In the genomic region with DNA sequence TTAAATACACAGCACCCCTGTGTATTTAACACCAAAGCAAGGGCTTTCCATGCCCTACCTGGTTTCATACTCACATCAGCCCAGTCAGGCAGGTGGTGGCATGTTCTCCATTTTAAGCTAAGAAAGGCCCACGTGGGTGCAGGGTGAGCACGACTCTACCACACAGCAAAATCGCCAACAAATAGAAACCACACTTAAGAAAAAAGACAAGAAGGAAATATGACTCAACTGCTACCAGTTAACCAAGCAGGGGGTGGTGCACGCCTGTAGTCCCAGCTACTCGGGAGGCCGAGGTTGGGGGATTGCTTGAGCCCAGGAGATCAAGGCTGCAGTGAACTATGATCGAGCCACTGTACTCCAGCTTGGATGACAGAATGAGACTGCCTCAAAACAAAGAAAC, we compare ENCODE assay signal across 10 cellular contexts. TPM values are rescaled to one million over a fixed set of nuclear protein-coding genes. Genes with fewer than 3 reads are reported as not detected.
DNase-seq lines count a peak whose midpoint lies in the region; ATAC-seq and TF ChIP-seq lines count a peak whose summit lies in the region.
"Had no signal": no experiment of that assay in that cellular context is flagged by ENCODE, and none has a peak within 500 bp of the region (broad histone marks: within the 10 kb centered on the region; RNA-seq: fewer than 3 reads in every experiment).

No MANE protein-coding gene starts in this region.

- H3K4me1 Mint-ChIP-seq in activated CD8-positive, alpha-beta T cell treated with anti-CD3 and anti-CD28 coated beads, Interleukin-2, amount 10 ng/mL, durations not matched to agents 7 days and 5 days (ENCODE audit: low read depth), result peaks cover 59% of the 10 kb centered on the region
- H3K4me1 Mint-ChIP-seq in natural killer cell, result peaks cover 82 to 87% of the 10 kb centered on the region in 2 donors
- H3K4me1 Mint-ChIP-seq in stimulated activated naive CD8-positive, alpha-beta T cell treated with anti-CD3 and anti-CD28 coated beads, Interleukin-15, amount 100 ng/mL, for 72 hours, result peaks cover 73% of the 10 kb centered on the region

- H3K27ac Mint-ChIP-seq in activated CD8-positive, alpha-beta T cell treated with anti-CD3 and anti-CD28 coated beads, Interleukin-2, amount 10 ng/mL, durations not matched to agents 7 days and 5 days, result peak overlapping the region; percentile 83
- H3K27ac Mint-ChIP-seq in natural killer cell, result peak overlapping the region; percentile 81 to 91
- H3K27ac Mint-ChIP-seq in stimulated activated naive CD8-positive, alpha-beta T cell treated with anti-CD3 and anti-CD28 coated beads, Interleukin-15, amount 100 ng/mL, for 72 hours, result peak overlapping the region; percentile 4 to 72

- no peak overlapping the region for H3K4me3 ChIP-seq in heart right ventricle
- H3K4me3 ChIP-seq: gastroesophageal sphincter, lower lobe of right lung had no signal

- DNase-seq in heart right ventricle (no peak), left ventricle myocardium superior (no peak), natural killer cell (peak; percentile 21), DMS53 (lab: John Stamatoyannopoulos, UW) (no peak), NCI-H1105 treated with DMSO at 0.1 percent for 48 hours (lab: John Stamatoyannopoulos, UW) (no peak)
- DNase-seq in activated CD8-positive, alpha-beta T cell treated with anti-CD3 and anti-CD28 coated beads, Interleukin-2, amount 10 ng/mL, durations not matched to agents 7 days and 5 days, result peak; percentile 45
- peak; percentile 7 to 34 for DNase-seq in stimulated activated naive CD8-positive, alpha-beta T cell treated with anti-CD3 and anti-CD28 coated beads, Interleukin-15, amount 100 ng/mL, for 72 hours
- DNase-seq: lower lobe of right lung had no signal

- intact Hi-C loops in heart right ventricle (cut with DNase I) (no loop called here), left ventricle myocardium superior (cut with micrococcal nuclease) (no loop called here), natural killer cell (cut with micrococcal nuclease) (loop anchor here (5.0 kb wide), 2 partner anchors 40 to 45 kb away; no protein-coding TSS in a partner anchor)

- WGBS in heart right ventricle, 2 donors, result 89 to 94% methylated on average over 7 of the region's 7 CpGs

- POLR2A ChIA-PET in activated CD8-positive, alpha-beta T cell treated with anti-CD3 and anti-CD28 coated beads, Interleukin-2, amount 10 ng/mL, durations not matched to agents 7 days and 5 days (lab: Charles Lee), result interaction anchor here (0.7 kb wide), 1 partner anchor 15 kb away, joined by 3 read pairs; no protein-coding TSS in a partner anchor

- H3K9me3 ChIP-seq in heart right ventricle, result no peaks in the 10 kb centered on the region
- H3K9me3 ChIP-seq: gastroesophageal sphincter, lower lobe of right lung had no signal

- CTCF ChIA-PET in activated CD8-positive, alpha-beta T cell treated with anti-CD3 and anti-CD28 coated beads, Interleukin-2, amount 10 ng/mL, durations not matched to agents 7 days and 5 days (lab: Charles Lee), result interaction anchor here (1.4 kb wide), 1 partner anchor 96 kb away, joined by 4 read pairs; no protein-coding TSS in a partner anchor

- no peaks in the 10 kb centered on the region for H3K27me3 ChIP-seq in heart right ventricle
- H3K27me3 ChIP-seq: gastroesophageal sphincter had no signal

- peaks cover 0 to 19% (median 0%) of the 10 kb centered on the region in 9 donors for H3K36me3 ChIP-seq in heart right ventricle

- ATAC-seq in heart right ventricle, result no peak
- no peak for ATAC-seq in left ventricle myocardium superior
- ATAC-seq in activated CD8-positive, alpha-beta T cell treated with anti-CD3 and anti-CD28 coated beads, Interleukin-2, amount 10 ng/mL, durations not matched to agents 7 days and 5 days, result peak; percentile 45
- ATAC-seq in natural killer cell, result peak; percentile 53 to 75 (median 73)
- peak; percentile 88 for ATAC-seq in stimulated activated naive CD8-positive, alpha-beta T cell treated with anti-CD3 and anti-CD28 coated beads, Interleukin-15, amount 100 ng/mL, for 72 hours
- ATAC-seq in GM19023 (IDR thresholded peaks at IDR 0.05; ENCODE audit: unreplicated experiment), result no peak
- ATAC-seq: gastroesophageal sphincter, lower lobe of right lung had no signal

- H3K4me1 ChIP-seq in heart right ventricle, result peaks cover 10 to 67% (median 55%) of the 10 kb centered on the region in 9 donors
- H3K4me1 ChIP-seq: gastroesophageal sphincter had no signal

- peak overlapping the region in 6 of 10 donors; percentile 15 to 84 (median 46) for H3K27ac ChIP-seq in heart right ventricle
- H3K27ac ChIP-seq: gastroesophageal sphincter, lower lobe of right lung had no signal

- H3K36me3 Mint-ChIP-seq in activated CD8-positive, alpha-beta T cell treated with anti-CD3 and anti-CD28 coated beads, Interleukin-2, amount 10 ng/mL, durations not matched to agents 7 days and 5 days (ENCODE audit: low read depth), result peaks cover 55% of the 10 kb centered on the region
- peaks cover 6% of the 10 kb centered on the region for H3K36me3 Mint-ChIP-seq in natural killer cell

- peaks cover 8% of the 10 kb centered on the region for H3K9me3 Mint-ChIP-seq in activated CD8-positive, alpha-beta T cell treated with anti-CD3 and anti-CD28 coated beads, Interleukin-2, amount 10 ng/mL, durations not matched to agents 7 days and 5 days (ENCODE audit: insufficient read depth)
- no peaks in the 10 kb centered on the region for H3K9me3 Mint-ChIP-seq in natural killer cell
- H3K9me3 Mint-ChIP-seq in stimulated activated naive CD8-positive, alpha-beta T cell treated with anti-CD3 and anti-CD28 coated beads, Interleukin-15, amount 100 ng/mL, for 72 hours, result peaks cover 0 to 13% of the 10 kb centered on the region in 2 donors

- H3K4me3 Mint-ChIP-seq in activated CD8-positive, alpha-beta T cell treated with anti-CD3 and anti-CD28 coated beads, Interleukin-2, amount 10 ng/mL, durations not matched to agents 7 days and 5 days, result no peak overlapping the region
- peak overlapping the region; percentile 54 for H3K4me3 Mint-ChIP-seq in natural killer cell
- H3K4me3 Mint-ChIP-seq in stimulated activated naive CD8-positive, alpha-beta T cell treated with anti-CD3 and anti-CD28 coated beads, Interleukin-15, amount 100 ng/mL, for 72 hours, result peak overlapping the region; percentile 6 to 62

- TF ChIP-seq CTCF in heart right ventricle (IDR thresholded peaks at IDR 0.05) (no peak), natural killer cell (IDR thresholded peaks at IDR 0.05) (no peak)

- H3K27me3 Mint-ChIP-seq in activated CD8-positive, alpha-beta T cell treated with anti-CD3 and anti-CD28 coated beads, Interleukin-2, amount 10 ng/mL, durations not matched to agents 7 days and 5 days (ENCODE audit: low read depth), result no peaks in the 10 kb centered on the region
- no peaks in the 10 kb centered on the region for H3K27me3 Mint-ChIP-seq in natural killer cell (ENCODE audit: low read depth in 2 of 2)
- no peaks in the 10 kb centered on the region for H3K27me3 Mint-ChIP-seq in stimulated activated naive CD8-positive, alpha-beta T cell treated with anti-CD3 and anti-CD28 coated beads, Interleukin-15, amount 100 ng/mL, for 72 hours

RNA-seq across cellular contexts. Expression of gene TFIP11, which starts 35.2 kb away (rescaled TPM):
- 10 to 100 TPM; 18.8 to 25.5 (median 22.8) TPM for total RNA-seq in heart right ventricle
- polyA plus RNA-seq in heart right ventricle, result 10 to 100 TPM; 22.4 to 25.0 TPM
- 22.3 TPM for total RNA-seq in left ventricle myocardium superior
- total RNA-seq in activated CD8-positive, alpha-beta T cell treated with anti-CD3 and anti-CD28 coated beads, Interleukin-2, amount 10 ng/mL, durations not matched to agents 7 days and 5 days, result 10 to 100 TPM; 56.2 to 57.7 TPM
- total RNA-seq in natural killer cell, result 100 to 1,000 TPM; 108 to 131 (median 124) TPM

RNA-seq across cellular contexts. Expression of gene TPST2, which starts 42.5 kb away (rescaled TPM):
- total RNA-seq in heart right ventricle (10 to 100 TPM; 11.1 to 35.1 (median 19.0) TPM), left ventricle myocardium superior (27.1 TPM), natural killer cell (100 to 1,000 TPM; 145 to 206 (median 155) TPM)
- 10 to 100 TPM; 27.8 to 41.5 TPM for polyA plus RNA-seq in heart right ventricle
- total RNA-seq in activated CD8-positive, alpha-beta T cell treated with anti-CD3 and anti-CD28 coated beads, Interleukin-2, amount 10 ng/mL, durations not matched to agents 7 days and 5 days, result 10 to 100 TPM; 62.8 to 68.9 TPM

Comparison
In these comparisons a context has a peak if more than half of its experiments do, and no peak if none do; other contexts are left out.
1. ATAC-seq: peak in activated CD8-positive, alpha-beta T cell treated with anti-CD3 and anti-CD28 coated beads, Interleukin-2, amount 10 ng/mL, durations not matched to agents 7 days and 5 days (single experiment), natural killer cell (3 of 3) and stimulated activated naive CD8-positive, alpha-beta T cell treated with anti-CD3 and anti-CD28 coated beads, Interleukin-15, amount 100 ng/mL, for 72 hours (single experiment); none in heart right ventricle (0 of 8), left ventricle myocardium superior (single experiment) and GM19023 (single experiment).
2. DNase-seq: peak in activated CD8-positive, alpha-beta T cell treated with anti-CD3 and anti-CD28 coated beads, Interleukin-2, amount 10 ng/mL, durations not matched to agents 7 days and 5 days (single experiment), natural killer cell (single experiment) and stimulated activated naive CD8-positive, alpha-beta T cell treated with anti-CD3 and anti-CD28 coated beads, Interleukin-15, amount 100 ng/mL, for 72 hours (2 of 2); none in heart right ventricle (0 of 2), left ventricle myocardium superior (single experiment), DMS53 (single experiment) and NCI-H1105 treated with DMSO at 0.1 percent for 48 hours (single experiment).
3. Peak in every context shown above with its lines, with median percentiles within 50 percentile points of each other: H3K27ac Mint-ChIP-seq.